18 cellular contexts compared by ENCODE assay signal in the genomic region with DNA sequence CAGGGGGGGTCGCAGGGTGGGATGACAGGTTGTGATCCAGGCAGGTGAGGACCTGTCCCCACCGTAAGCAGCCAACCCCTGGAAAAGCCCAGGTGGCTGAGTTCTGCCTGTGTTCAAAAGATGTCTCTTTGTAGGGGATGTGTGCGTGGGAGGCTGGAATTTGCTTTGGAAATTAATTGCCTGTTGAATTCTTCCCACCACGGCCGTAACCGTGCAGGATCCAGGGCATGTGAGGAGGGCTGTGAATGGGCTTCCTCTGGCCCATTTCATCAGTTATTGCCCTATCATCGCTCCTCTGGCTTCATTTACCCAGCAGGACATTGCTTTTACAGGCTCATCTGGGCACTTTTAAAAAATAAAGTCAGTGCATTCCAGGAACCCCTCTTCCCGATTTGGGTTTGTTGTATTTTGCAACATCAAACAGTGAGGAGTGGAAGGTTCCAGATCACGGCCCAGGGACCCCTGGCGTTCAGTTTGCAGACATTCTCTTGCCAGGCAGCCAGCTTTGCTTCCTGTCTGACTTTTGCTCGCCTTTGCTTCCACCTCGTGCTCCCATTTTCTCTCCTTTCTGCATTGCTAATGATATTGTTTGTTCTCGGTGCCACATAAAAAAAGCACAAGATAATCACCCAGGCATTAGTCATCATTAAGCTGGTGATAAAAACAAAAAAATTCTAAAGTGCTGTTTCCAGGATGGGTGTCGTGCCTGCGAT.
DNase-seq lines count a peak whose midpoint lies in the region; ATAC-seq, FAIRE-seq and TF ChIP-seq lines count a peak whose summit lies in the region.
"Had no signal": no experiment of that assay in that cellular context is flagged by ENCODE, and none has a peak within 500 bp of the region (broad histone marks: within the 10 kb centered on the region; RNA-seq: fewer than 3 reads in every experiment).

No MANE protein-coding gene starts in this region.

- no peak for TF ChIP-seq EP300 in tibial nerve (IDR thresholded peaks at IDR 0.05)

- no peak overlapping the region for H3K9ac ChIP-seq in astrocyte (ENCODE audit: low read length)
- H3K9ac ChIP-seq: SK-N-SH had no signal

- TF ChIP-seq POLR2A in tibial nerve (IDR thresholded peaks at IDR 0.05): no peak

- H3K27me3 ChIP-seq in astrocyte (ENCODE audit: insufficient read depth, low read length): no peaks in the 10 kb centered on the region
- no peaks in the 10 kb centered on the region for H3K27me3 ChIP-seq in layer of hippocampus (ENCODE audit: control insufficient read depth, insufficient read depth, low read length)
- H3K27me3 ChIP-seq in tibial nerve: no peaks in the 10 kb centered on the region
- H3K27me3 ChIP-seq in osteoblast (ENCODE audit: insufficient read depth, low read length): no peaks in the 10 kb centered on the region

- H3K9me3 ChIP-seq in astrocyte (ENCODE audit: insufficient read depth, low read depth, low read length): no peaks in the 10 kb centered on the region
- H3K9me3 ChIP-seq in tibial nerve: no peaks in the 10 kb centered on the region
- H3K9me3 ChIP-seq in osteoblast (ENCODE audit: low read depth, low read length): no peaks in the 10 kb centered on the region
- H3K9me3 ChIP-seq: SK-N-SH had no signal

- H3K27me3 Mint-ChIP-seq in astrocyte (ENCODE audit: low read depth, unreplicated experiment): peaks cover 14% of the 10 kb centered on the region

- 45 to 50% methylated on average over 15 of the region's 15 CpGs for WGBS in tibial nerve, 2 donors

- H4K20me1 ChIP-seq in astrocyte (ENCODE audit: insufficient read depth, low read length): no peaks in the 10 kb centered on the region
- H4K20me1 ChIP-seq in osteoblast (ENCODE audit: insufficient read depth, low read length): no peaks in the 10 kb centered on the region

- H3K36me3 ChIP-seq in astrocyte (ENCODE audit: insufficient read depth, low read length) (no peaks in the 10 kb centered on the region), tibial nerve (no peaks in the 10 kb centered on the region), osteoblast (ENCODE audit: insufficient read depth, low read length) (no peaks in the 10 kb centered on the region)

- H2AFZ ChIP-seq in astrocyte (ENCODE audit: low read depth, low read length) (no peak overlapping the region), osteoblast (ENCODE audit: low read length) (no peak overlapping the region)

- FAIRE-seq in astrocyte (lab: Jason Lieb, UNC): no peak
- FAIRE-seq: K562 had no signal

- H3K27ac Mint-ChIP-seq in astrocyte (ENCODE audit: unreplicated experiment): no peak overlapping the region

- peak; percentile 1 for DNase-seq in Jurkat, Clone E6-1 (ENCODE audit: low read depth, low spot score)
- DNase-seq in astrocyte (ENCODE audit: low read depth) (peak; percentile 10), tibial nerve (ENCODE audit: low spot score in 2 of 2) (no peak), T-helper 2 cell (no peak), osteoblast (ENCODE audit: insufficient read length, low spot score, missing footprints) (no peak)
- no peak for DNase-seq in stimulated activated naive CD8-positive, alpha-beta T cell treated with anti-CD3 and anti-CD28 coated beads, Interleukin-15, Interleukin-2, amounts not matched to agents 100 U/mL and 50 U/mL, for 24 hours
- DNase-seq: C1 segment of cervical spinal cord; H9; NCI-H1048; NCI-H345; NCI-H526 treated with DMSO at 0.1 percent for 48 hours; NK-92 treated with Interleukin-12 subunit alpha and Interleukin-12 subunit beta, amount 100 ng/mL, for 24 hours; SK-N-SH had no signal

- no peaks in the 10 kb centered on the region for H3K4me1 Mint-ChIP-seq in astrocyte (ENCODE audit: low read depth, unreplicated experiment)

- H3K4me2 ChIP-seq in astrocyte (ENCODE audit: low read length) (peak overlapping the region; percentile 10), osteoblast (ENCODE audit: insufficient read depth, low read length) (no peak overlapping the region)
- H3K4me2 ChIP-seq: SK-N-SH had no signal

- no peak for ATAC-seq in stimulated activated naive CD8-positive, alpha-beta T cell treated with anti-CD3 and anti-CD28 coated beads, Interleukin-15, Interleukin-2, amounts not matched to agents 100 U/mL and 50 U/mL, for 24 hours
- ATAC-seq in HG02642 (IDR thresholded peaks at IDR 0.05; ENCODE audit: poor library complexity, unreplicated experiment): no peak
- ATAC-seq: K562, Right ventricle myocardium inferior had no signal

- peaks cover 6% of the 10 kb centered on the region for H3K36me3 Mint-ChIP-seq in astrocyte (ENCODE audit: low read depth, unreplicated experiment)

- H3K4me1 ChIP-seq in astrocyte (ENCODE audit: insufficient read depth, low read length) (no peaks in the 10 kb centered on the region), tibial nerve (peaks cover 0 to 58% (median 5%) of the 10 kb centered on the region in 4 donors), osteoblast (ENCODE audit: insufficient read depth, low read length) (no peaks in the 10 kb centered on the region)

- no peaks in the 10 kb centered on the region for H3K9me3 Mint-ChIP-seq in astrocyte (ENCODE audit: unreplicated experiment)
- H3K9me3 Mint-ChIP-seq: H9 had no signal

- H3K27ac ChIP-seq in astrocyte (ENCODE audit: low read depth, low read length): no peak overlapping the region
- H3K27ac ChIP-seq in layer of hippocampus (ENCODE audit: low read depth, low read length): peak overlapping the region; percentile 14
- peak overlapping the region; percentile 17 to 96 (median 83) for H3K27ac ChIP-seq in tibial nerve
- H3K27ac ChIP-seq in osteoblast (ENCODE audit: low read depth, low read length): no peak overlapping the region
- H3K27ac ChIP-seq: HL-60 had no signal

- TF ChIP-seq CTCF in astrocyte (IDR thresholded peaks at IDR 0.05; ENCODE audit: insufficient read depth, low read depth, low read length): peak; percentile 11
- TF ChIP-seq CTCF in tibial nerve (IDR thresholded peaks at IDR 0.05): no peak
- TF ChIP-seq CTCF in osteoblast (IDR thresholded peaks at IDR 0.05; ENCODE audit: extremely low read depth, low read depth, low read length): no peak

- H3K4me3 Mint-ChIP-seq in astrocyte (ENCODE audit: unreplicated experiment): no peak overlapping the region
- H3K4me3 Mint-ChIP-seq: H9 had no signal

- H3K4me3 ChIP-seq in Jurkat, Clone E6-1 (ENCODE audit: low read length): no peak overlapping the region
- H3K4me3 ChIP-seq in astrocyte (ENCODE audit: insufficient read depth, low read depth, low read length): no peak overlapping the region
- H3K4me3 ChIP-seq in tibial nerve: no peak overlapping the region
- H3K4me3 ChIP-seq in osteoblast (ENCODE audit: insufficient read depth, low read length): no peak overlapping the region
- H3K4me3 ChIP-seq: K562 had no signal

- H3K79me2 ChIP-seq in astrocyte (ENCODE audit: insufficient read depth, low read length) (no peaks in the 10 kb centered on the region), osteoblast (ENCODE audit: insufficient read depth, low read length) (no peaks in the 10 kb centered on the region)

Comparison
In these comparisons a context has a peak if more than half of its experiments do, and no peak if none do; other contexts are left out.
1. DNase-seq: peak in Jurkat, Clone E6-1 (single experiment) and astrocyte (single experiment); none in tibial nerve (0 of 2), T-helper 2 cell (0 of 5), osteoblast (single experiment) and stimulated activated naive CD8-positive, alpha-beta T cell treated with anti-CD3 and anti-CD28 coated beads, Interleukin-15, Interleukin-2, amounts not matched to agents 100 U/mL and 50 U/mL, for 24 hours (single experiment).
2. H3K27ac ChIP-seq: peak in layer of hippocampus (single experiment) and tibial nerve (4 of 4); none in astrocyte (single experiment) and osteoblast (single experiment).